10 cellular contexts compared by ENCODE assay signal in genomic region chr21:43739648-43740435, GRCh38. TPM values are rescaled to one million over a fixed set of nuclear protein-coding genes. Genes with fewer than 3 reads are reported as not detected.
DNase-seq lines count a peak whose midpoint lies in the region; ATAC-seq and TF ChIP-seq lines count a peak whose summit lies in the region.
"Had no signal": no experiment of that assay in that cellular context is flagged by ENCODE, and none has a peak within 500 bp of the region (broad histone marks: within the 10 kb centered on the region; RNA-seq: fewer than 3 reads in every experiment).

No MANE protein-coding gene starts in this region.

- no peak overlapping the region for H4K8ac ChIP-seq in mesendoderm (ENCODE audit: low read depth, low read length)

- H2BK5ac ChIP-seq in mesendoderm (ENCODE audit: low read length) = no peak overlapping the region

- H3K4me3 ChIP-seq in mesendoderm (ENCODE audit: low read length) (no peak overlapping the region), upper lobe of left lung (no peak overlapping the region)

- no peak overlapping the region for H3K27ac Mint-ChIP-seq in activated naive CD4-positive, alpha-beta T cell treated with anti-CD3 and anti-CD28 coated beads, Interleukin-2, amount 50 U/mL, for 72 hours
- peak overlapping the region in 4 of 5 experiments; percentile 72 to 97 (median 90) for H3K27ac Mint-ChIP-seq in brain
- no peak overlapping the region for H3K27ac Mint-ChIP-seq in HFFc6

- H3K36me3 Mint-ChIP-seq in activated naive CD4-positive, alpha-beta T cell treated with anti-CD3 and anti-CD28 coated beads, Interleukin-2, amount 50 U/mL, for 72 hours = peaks cover 8 to 16% of the 10 kb centered on the region in 2 donors
- peaks cover 24% of the 10 kb centered on the region for H3K36me3 Mint-ChIP-seq in brain
- peaks cover 22% of the 10 kb centered on the region for H3K36me3 Mint-ChIP-seq in HFFc6 (ENCODE audit: low read depth)

- no peak overlapping the region for H2BK120ac ChIP-seq in mesendoderm (ENCODE audit: low read depth, low read length)

- H3K4me2 ChIP-seq in mesendoderm (ENCODE audit: low read length) = no peak overlapping the region

- no peak overlapping the region for H3K23ac ChIP-seq in mesendoderm (ENCODE audit: low read length)

- no peaks in the 10 kb centered on the region for H3K79me1 ChIP-seq in mesendoderm (ENCODE audit: low read length)

- H3K4ac ChIP-seq in mesendoderm (ENCODE audit: low read depth, low read length) = no peak overlapping the region

- H2AK5ac ChIP-seq in mesendoderm (ENCODE audit: low read length) = no peak overlapping the region

- H3K27me3 ChIP-seq in mesendoderm (ENCODE audit: insufficient read depth, low read length, poor library complexity) (no peaks in the 10 kb centered on the region), upper lobe of left lung (no peaks in the 10 kb centered on the region)

- no peaks in the 10 kb centered on the region for H3K9me3 Mint-ChIP-seq in activated naive CD4-positive, alpha-beta T cell treated with anti-CD3 and anti-CD28 coated beads, Interleukin-2, amount 50 U/mL, for 72 hours
- H3K9me3 Mint-ChIP-seq in brain (no peaks in the 10 kb centered on the region), HFFc6 (no peaks in the 10 kb centered on the region)

- H3K27me3 Mint-ChIP-seq in brain (no peaks in the 10 kb centered on the region), HFFc6 (ENCODE audit: insufficient read depth) (peaks cover 3% of the 10 kb centered on the region; the same call in 1 of the 2 replicates)

- H3K56ac ChIP-seq in mesendoderm (ENCODE audit: low read length) = peak overlapping the region; percentile 49

- WGBS in mesendoderm (ENCODE audit: extremely low coverage, insufficient coverage, low lambda C conversion rate) = no CpG with 5 or more reads among the region's 25 CpGs
- WGBS in upper lobe of left lung, 2 donors = 81 to 90% methylated on average over 15 to 18 of the region's 25 CpGs

- no peak for TF ChIP-seq CTCF in brain (conservative IDR thresholded peaks at IDR 0.05)
- TF ChIP-seq CTCF in upper lobe of left lung (IDR thresholded peaks at IDR 0.05) = no peak
- no peak for TF ChIP-seq CTCF in HFFc6 (IDR thresholded peaks at IDR 0.05)

- H3K9ac ChIP-seq in mesendoderm (ENCODE audit: low read length) = no peak overlapping the region

- H3K27ac ChIP-seq in mesendoderm (ENCODE audit: low read depth, low read length) (no peak overlapping the region), upper lobe of left lung (peak overlapping the region in 3 of 4 donors; percentile 67 to 78 (median 72))

- H3K18ac ChIP-seq in mesendoderm (ENCODE audit: low read length) = no peak overlapping the region

- H3K4me1 Mint-ChIP-seq in brain (peaks cover 36% of the 10 kb centered on the region), HFFc6 (ENCODE audit: low read depth) (peaks cover 9% of the 10 kb centered on the region)

- H4K5ac ChIP-seq in mesendoderm (ENCODE audit: low read length) = no peak overlapping the region

- H3K9me3 ChIP-seq in upper lobe of left lung = no peaks in the 10 kb centered on the region

- DNase-seq in activated naive CD4-positive, alpha-beta T cell treated with anti-CD3 and anti-CD28 coated beads, Interleukin-2, amount 50 U/mL, for 72 hours (ENCODE audit: low spot score in 2 of 2) = no peak
- no peak for DNase-seq in activated naive CD4-positive, alpha-beta T cell treated with Interleukin-2 at 50 U/mL for 16 hours
- DNase-seq in mesendoderm (no peak), upper lobe of left lung (peak in 1 of 2 donors; percentile 83), GOT3 (lab: John Stamatoyannopoulos, UW) (no peak), HFFc6 (no peak)
- DNase-seq: cerebellar nuclear complex; stimulated activated CD4-positive, alpha-beta T cell treated with anti-CD3 and anti-CD28 coated beads, Interleukin-2, amount 100 ng/mL, for 48 hours had no signal

- no peak overlapping the region for H2BK15ac ChIP-seq in mesendoderm (replicated peaks; ENCODE audit: low read depth)

- peak; percentile 32 to 36 for ATAC-seq in activated naive CD4-positive, alpha-beta T cell treated with anti-CD3 and anti-CD28 coated beads, Interleukin-2, amount 50 U/mL, for 72 hours
- ATAC-seq in upper lobe of left lung (ENCODE audit: low FRiP score in 2 of 2) (peak in 1 of 2 donors; percentile 18), HG02571 (IDR thresholded peaks at IDR 0.05; ENCODE audit: unreplicated experiment) (no peak)

- no peaks in the 10 kb centered on the region for H3K79me2 ChIP-seq in mesendoderm (ENCODE audit: control insufficient read depth, insufficient read depth, low read length)

- H3K4me1 ChIP-seq in mesendoderm (ENCODE audit: control insufficient read depth, low read depth, low read length) (no peaks in the 10 kb centered on the region), upper lobe of left lung (peaks cover 3 to 21% (median 9%) of the 10 kb centered on the region in 4 donors)

- TF ChIP-seq EP300 in upper lobe of left lung (IDR thresholded peaks at IDR 0.05) = no peak

- TF ChIP-seq POLR2A in upper lobe of left lung (IDR thresholded peaks at IDR 0.05) = no peak

- peaks cover 3% of the 10 kb centered on the region for H3K36me3 ChIP-seq in mesendoderm (ENCODE audit: control insufficient read depth, insufficient read depth, low read length)
- H3K36me3 ChIP-seq in upper lobe of left lung = peaks cover 6 to 60% (median 40%) of the 10 kb centered on the region in 4 donors

- H3K4me3 Mint-ChIP-seq in brain (no peak overlapping the region), HFFc6 (no peak overlapping the region)

RNA-seq across cellular contexts. Expression of gene PDXK, which starts 20.9 kb away (rescaled TPM):
- 100 to 1,000 TPM in 1 of 2 donors, 10 to 100 TPM in 1; 70.3 to 121 TPM for total RNA-seq in activated naive CD4-positive, alpha-beta T cell treated with anti-CD3 and anti-CD28 coated beads, Interleukin-2, amount 50 U/mL, for 72 hours
- polyA plus RNA-seq in brain (ENCODE audit: insufficient read depth, low read depth, low replicate concordance) = 83.2 TPM
- polyA plus RNA-seq in mesendoderm (2013, experiment 1 of 2) = 29.9 TPM
- 29.8 TPM for polyA plus RNA-seq in mesendoderm (2013, experiment 2 of 2)
- 100 to 1,000 TPM; 105 to 301 (median 207) TPM for total RNA-seq in upper lobe of left lung
- total RNA-seq in HFFc6 (2021; fragmentation: NEBNext Ultra II Directional; extraction: Animal tissue kit (Norgen Biotek cat#: 25700)) = 100 to 1,000 TPM; 154 to 160 (median 157) TPM

RNA-seq across cellular contexts. Expression of gene CSTB, which starts 36.3 kb away (rescaled TPM):
- total RNA-seq in activated naive CD4-positive, alpha-beta T cell treated with anti-CD3 and anti-CD28 coated beads, Interleukin-2, amount 50 U/mL, for 72 hours = 10 to 100 TPM; 19.8 to 36.7 TPM
- polyA plus RNA-seq in brain (ENCODE audit: insufficient read depth, low read depth, low replicate concordance) = 63.4 TPM
- polyA plus RNA-seq in mesendoderm (2013, experiment 1 of 2) = 115 TPM
- polyA plus RNA-seq in mesendoderm (2013, experiment 2 of 2) = 116 TPM
- total RNA-seq in upper lobe of left lung = 100 to 1,000 TPM in 2 of 6 donors, 10 to 100 TPM in 4; 19.9 to 122 (median 51.3) TPM
- total RNA-seq in HFFc6 (2021; fragmentation: NEBNext Ultra II Directional; extraction: Animal tissue kit (Norgen Biotek cat#: 25700)) = 10 to 100 TPM; 56.7 to 71.4 (median 66.9) TPM

RNA-seq across cellular contexts. Expression of gene RRP1, which starts 49.5 kb away (rescaled TPM):
- total RNA-seq in activated naive CD4-positive, alpha-beta T cell treated with anti-CD3 and anti-CD28 coated beads, Interleukin-2, amount 50 U/mL, for 72 hours = 10 to 100 TPM; 29.9 to 54.1 TPM
- 27.4 TPM for polyA plus RNA-seq in brain (ENCODE audit: insufficient read depth, low read depth, low replicate concordance)
- polyA plus RNA-seq in mesendoderm (2013, experiment 1 of 2) = 44.4 TPM
- polyA plus RNA-seq in mesendoderm (2013, experiment 2 of 2) = 46.8 TPM
- total RNA-seq in upper lobe of left lung = 10 to 100 TPM; 12.0 to 25.1 (median 20.9) TPM
- total RNA-seq in HFFc6 (2021; fragmentation: NEBNext Ultra II Directional; extraction: Animal tissue kit (Norgen Biotek cat#: 25700)) = 10 to 100 TPM; 19.9 to 24.8 (median 23.0) TPM

Comparison
In these comparisons a context has a peak if more than half of its experiments do, and no peak if none do; other contexts are left out.
1. H3K27ac Mint-ChIP-seq: peak in brain (4 of 5); none in activated naive CD4-positive, alpha-beta T cell treated with anti-CD3 and anti-CD28 coated beads, Interleukin-2, amount 50 U/mL, for 72 hours (0 of 2) and HFFc6 (single experiment).